8 cellular contexts compared by ENCODE assay signal in the genomic region with DNA sequence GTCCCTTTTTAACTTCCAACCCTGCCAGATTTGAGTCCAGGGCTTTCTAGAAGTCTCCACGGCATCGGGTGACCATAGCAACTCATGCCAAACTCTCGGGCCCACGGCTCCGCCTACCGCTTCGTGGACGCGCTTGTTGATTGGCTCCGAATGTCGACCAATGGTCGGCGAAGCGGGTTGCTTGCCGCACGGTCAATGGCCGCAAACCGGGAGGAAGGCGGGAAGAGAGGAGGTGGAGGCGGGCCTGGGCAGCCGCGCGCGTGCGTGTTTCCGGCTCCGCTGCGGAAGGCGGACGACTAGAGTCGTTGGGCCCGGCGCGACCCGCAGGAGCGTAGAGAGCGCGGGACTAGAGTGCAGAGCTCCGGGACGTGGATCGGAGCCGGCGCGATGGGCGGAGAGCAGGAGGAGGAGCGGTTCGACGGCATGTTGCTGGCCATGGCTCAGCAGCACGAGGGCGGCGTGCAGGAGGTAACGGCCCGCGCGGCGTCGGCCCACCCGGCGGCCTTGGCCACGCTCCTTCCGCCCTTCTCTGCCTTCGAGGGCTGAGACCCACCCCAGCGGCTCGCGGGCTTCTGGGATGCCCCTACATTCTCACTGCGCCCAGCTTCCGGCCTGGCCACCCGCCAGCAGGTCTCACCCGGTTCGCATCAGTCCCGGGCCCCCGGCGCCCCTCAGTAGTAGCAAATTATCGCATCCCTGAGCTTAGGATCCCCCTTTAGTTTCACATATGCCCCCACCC. TPM values are rescaled to one million over a fixed set of nuclear protein-coding genes. Genes with fewer than 3 reads are reported as not detected.
DNase-seq lines count a peak whose midpoint lies in the region; ATAC-seq and TF ChIP-seq lines count a peak whose summit lies in the region.

Gene NUDC, plus strand, starts transcription at position 282 of the 739 bp plus-strand sequence. Its CDS starts 106 bp downstream, at position 388.

- H3K4me3 ChIP-seq in GM12865 (ENCODE audit: low read depth, low read length) (peak within 1 kb of the TSS; percentile 94), ovary (peak within 1 kb of the TSS; percentile 100), thyroid gland (replicated peaks in 1 of 3) (peak within 1 kb of the TSS; percentile 44 to 85 (median 79))

- H3K9me3 ChIP-seq in ovary (no peaks in the 10 kb centered on the region), thyroid gland (no peaks in the 10 kb centered on the region)

- no peaks in the 10 kb centered on the region for H3K27me3 Mint-ChIP-seq in activated naive CD8-positive, alpha-beta T cell treated with anti-CD3 and anti-CD28 coated beads, Interleukin-2, amount 50 U/mL, for 24 hours

- WGBS in ovary, 3 donors: 0 to 1% (median 0%) methylated on average over 54 to 74 of the region's 74 CpGs
- 0 to 2% methylated on average over 42 to 53 of the region's 74 CpGs for WGBS in thyroid gland, 2 donors

- peak within 1 kb of the TSS; percentile 94 for H3K4me3 Mint-ChIP-seq in activated naive CD8-positive, alpha-beta T cell treated with anti-CD3 and anti-CD28 coated beads, Interleukin-2, amount 50 U/mL, for 24 hours

- H3K27me3 ChIP-seq in ovary (no peaks in the 10 kb centered on the region), thyroid gland (no peaks in the 10 kb centered on the region)

- intact Hi-C loops in Right ventricle myocardium inferior (cut with DNase I) (no loop called here), ovary (cut with DNase I) (no loop called here), thyroid gland (cut with DNase I) (no loop called here)

- H3K9me3 Mint-ChIP-seq in activated naive CD8-positive, alpha-beta T cell treated with anti-CD3 and anti-CD28 coated beads, Interleukin-2, amount 50 U/mL, for 24 hours: no peaks in the 10 kb centered on the region

- TF ChIP-seq EP300 in ovary (IDR thresholded peaks at IDR 0.05): no peak

- H3K27ac ChIP-seq in ovary: peak within 1 kb of the TSS; percentile 78 to 86
- H3K27ac ChIP-seq in thyroid gland: peak within 1 kb of the TSS; percentile 49 to 100 (median 93)

- ATAC-seq in HG02763 (IDR thresholded peaks at IDR 0.05; ENCODE audit: unreplicated experiment) (peak; percentile 96), Right ventricle myocardium inferior (peak; percentile 99)
- ATAC-seq in activated naive CD8-positive, alpha-beta T cell treated with anti-CD3 and anti-CD28 coated beads, Interleukin-2, amount 50 U/mL, for 24 hours: peak; percentile 94

- H3K4me1 ChIP-seq in ovary (ENCODE audit: insufficient read depth) (peaks cover 3% of the 10 kb centered on the region), thyroid gland (peaks cover 13 to 19% of the 10 kb centered on the region in 2 donors)

- H3K36me3 ChIP-seq in ovary: no peaks in the 10 kb centered on the region
- H3K36me3 ChIP-seq in thyroid gland: peaks cover 20 to 26% of the 10 kb centered on the region in 2 donors

- H3K4me1 Mint-ChIP-seq in activated naive CD8-positive, alpha-beta T cell treated with anti-CD3 and anti-CD28 coated beads, Interleukin-2, amount 50 U/mL, for 24 hours: peaks cover 40% of the 10 kb centered on the region

- TF ChIP-seq CTCF in GM12865 (IDR thresholded peaks at IDR 0.05; ENCODE audit: insufficient read depth, low read depth, low read length, missing control alignments): no peak
- TF ChIP-seq CTCF in ovary (IDR thresholded peaks at IDR 0.05): peak in 1 of 3 donors; percentile 11
- no peak for TF ChIP-seq CTCF in thyroid gland (IDR thresholded peaks at IDR 0.05)

- peak; percentile 98 for DNase-seq in GM12865 (ENCODE audit: low read depth)
- DNase-seq in NCI-H1417 treated with DMSO at 0.1 percent for 48 hours (lab: John Stamatoyannopoulos, UW): peak; percentile 83
- DNase-seq in SW480 (ENCODE audit: low spot score): peak; percentile 92
- DNase-seq in activated naive CD8-positive, alpha-beta T cell treated with anti-CD3 and anti-CD28 coated beads, Interleukin-2, amount 50 U/mL, for 24 hours: peak; percentile 94
- DNase-seq in Right ventricle myocardium inferior (ENCODE audit: missing footprints): peak; percentile 99
- peak; percentile 94 to 97 (median 95) for DNase-seq in ovary
- peak; percentile 97 to 98 for DNase-seq in thyroid gland

- peak within 1 kb of the TSS; percentile 97 for H3K27ac Mint-ChIP-seq in activated naive CD8-positive, alpha-beta T cell treated with anti-CD3 and anti-CD28 coated beads, Interleukin-2, amount 50 U/mL, for 24 hours

- peaks cover 38% of the 10 kb centered on the region for H3K36me3 Mint-ChIP-seq in activated naive CD8-positive, alpha-beta T cell treated with anti-CD3 and anti-CD28 coated beads, Interleukin-2, amount 50 U/mL, for 24 hours (ENCODE audit: low read depth)

- TF ChIP-seq POLR2A in ovary (IDR thresholded peaks at IDR 0.05) (peak; percentile 84), thyroid gland (IDR thresholded peaks at IDR 0.05) (peak; percentile 37 to 95)

RNA-seq across cellular contexts. Expression of gene NUDC, which starts in this region (rescaled TPM):
- total RNA-seq in Right ventricle myocardium inferior: 72.5 TPM
- total RNA-seq in ovary: 10 to 100 TPM; 32.8 to 66.9 (median 57.1) TPM
- 10 to 100 TPM; 57.6 to 76.7 TPM for polyA plus RNA-seq in ovary
- total RNA-seq in thyroid gland: 10 to 100 TPM; 44.1 to 80.2 (median 55.9) TPM

Comparison
In these comparisons a context has a peak if more than half of its experiments do, and no peak if none do; other contexts are left out.
1. Peak in every context shown above with its lines: DNase-seq, ATAC-seq, H3K4me3 ChIP-seq and H3K27ac ChIP-seq.